In genomic region chr3:105377716-105378115, GRCh38 we compare ENCODE assay signal across 19 cellular contexts. TPM values are rescaled to one million over a fixed set of nuclear protein-coding genes. Genes with fewer than 3 reads are reported as not detected.
A peak's percentile ranks its signal among the peaks of the same experiment; 100 is the strongest.
DNase-seq lines count a peak whose midpoint lies in the region; ATAC-seq, FAIRE-seq and TF ChIP-seq lines count a peak whose summit lies in the region.
"Had no signal": no experiment of that assay in that cellular context is flagged by ENCODE, and none has a peak within 500 bp of the region (broad histone marks: within the 10 kb centered on the region; RNA-seq: fewer than 3 reads in every experiment).

No MANE protein-coding gene starts in this region.

- H3K79me2 ChIP-seq in Karpas-422 (ENCODE audit: low read length) (no peaks in the 10 kb centered on the region), smooth muscle cell (ENCODE audit: low read depth) (peaks cover 100% of the 10 kb centered on the region)

- TF ChIP-seq RAD21 in A549 (conservative IDR thresholded peaks at IDR 0.05 in 1 of 2, IDR thresholded peaks at IDR 0.05 in 1 of 2), result no peak

- H3K27me3 ChIP-seq in Karpas-422 (ENCODE audit: low read length), result no peaks in the 10 kb centered on the region
- no peaks in the 10 kb centered on the region for H3K27me3 ChIP-seq in smooth muscle cell (ENCODE audit: low read depth)
- no peaks in the 10 kb centered on the region for H3K27me3 ChIP-seq in adrenal gland

- H3K9ac ChIP-seq in Karpas-422 (ENCODE audit: low read length) (no peak overlapping the region), smooth muscle cell (ENCODE audit: low read depth) (no peak overlapping the region)

- no peak for TF ChIP-seq POLR2A in A549 (IDR thresholded peaks at IDR 0.05; ENCODE audit: low read length)
- no peak for TF ChIP-seq POLR2A in erythroblast (IDR thresholded peaks at IDR 0.05; ENCODE audit: low read length)
- TF ChIP-seq POLR2A in adrenal gland (IDR thresholded peaks at IDR 0.05), result no peak

- intact Hi-C loops in adrenal gland (cut with DNase I), result loop anchor here in 1 of 2 donors (10.0 kb wide), 1 partner anchor 137 kb away; no protein-coding TSS in a partner anchor

- H3K27ac ChIP-seq in A549, result no peak overlapping the region
- H3K27ac ChIP-seq in Karpas-422 (ENCODE audit: low read length), result no peak overlapping the region
- H3K27ac ChIP-seq in smooth muscle cell (ENCODE audit: low read depth), result no peak overlapping the region
- no peak overlapping the region for H3K27ac ChIP-seq in adrenal gland
- H3K27ac ChIP-seq: 22Rv1, HL-60 had no signal

- H3K9me3 ChIP-seq in A549 (no peaks in the 10 kb centered on the region), Karpas-422 (ENCODE audit: low read length) (no peaks in the 10 kb centered on the region), smooth muscle cell (replicated peaks; ENCODE audit: low read depth) (no peaks in the 10 kb centered on the region), adrenal gland (replicated peaks in 1 of 3) (no peaks in the 10 kb centered on the region)

- ATAC-seq in A549, result no peak
- ATAC-seq: GM23338, K562 had no signal

- no peaks in the 10 kb centered on the region for H4K20me1 ChIP-seq in Karpas-422 (ENCODE audit: insufficient read depth, low read depth, low read length)
- H4K20me1 ChIP-seq in smooth muscle cell (ENCODE audit: low read depth), result no peaks in the 10 kb centered on the region

- CTCF ChIA-PET in A549 (lab: Yijun Ruan, JAX), result interaction anchor here (4.2 kb wide), 1 partner anchor 9 kb away, joined by 27 read pairs; the partner anchor contains the start of gene ALCAM

- H3K4me1 ChIP-seq in A549, result peaks cover 21% of the 10 kb centered on the region; the same call in 2 of the 3 replicates
- H3K4me1 ChIP-seq in Karpas-422 (ENCODE audit: low read length), result no peaks in the 10 kb centered on the region
- H3K4me1 ChIP-seq in smooth muscle cell (ENCODE audit: low read depth), result peaks cover 7% of the 10 kb centered on the region
- H3K4me1 ChIP-seq in adrenal gland (replicated peaks in 1 of 2), result no peaks in the 10 kb centered on the region

- no peak for FAIRE-seq in A549 (lab: Jason Lieb, UNC)
- FAIRE-seq in frontal cortex (lab: Jason Lieb, UNC), result peak; percentile 47
- FAIRE-seq: G401.6, GM12891, K562 had no signal

- H3K4me2 ChIP-seq in A549, result peak overlapping the region; percentile 31; the same call in 2 of the 3 replicates
- H3K4me2 ChIP-seq in Karpas-422 (ENCODE audit: low read depth, low read length, poor library complexity, severe bottlenecking), result no peak overlapping the region
- peak overlapping the region; percentile 70 for H3K4me2 ChIP-seq in smooth muscle cell
- H3K4me2 ChIP-seq: GM23338 had no signal

- H2AFZ ChIP-seq in Karpas-422 (ENCODE audit: low read length) (no peak overlapping the region), smooth muscle cell (ENCODE audit: low read depth) (no peak overlapping the region)
- H2AFZ ChIP-seq: GM23338 had no signal

- WGBS in A549 (ENCODE audit: missing lambda C conversion rate), result 17% methylated on average over 2 of the region's 2 CpGs
- WGBS in smooth muscle cell (ENCODE audit: low lambda C conversion rate), result 75% methylated on average over 2 of the region's 2 CpGs
- 85 to 94% (median 94%) methylated on average over 2 of the region's 2 CpGs for WGBS in adrenal gland, 4 donors

- no peak overlapping the region for H3K4me3 ChIP-seq in A549
- H3K4me3 ChIP-seq in Karpas-422 (ENCODE audit: low read length), result no peak overlapping the region
- H3K4me3 ChIP-seq in smooth muscle cell, result no peak overlapping the region
- H3K4me3 ChIP-seq in adrenal gland, result no peak overlapping the region
- H3K4me3 ChIP-seq: GM23338, K562 had no signal

- POLR2A ChIA-PET in A549 (lab: Yijun Ruan, JAX), result no interaction called here

- no peaks in the 10 kb centered on the region for H3K36me3 ChIP-seq in Karpas-422 (ENCODE audit: insufficient read depth, low read length)
- H3K36me3 ChIP-seq in smooth muscle cell (ENCODE audit: low read depth), result no peaks in the 10 kb centered on the region
- no peaks in the 10 kb centered on the region for H3K36me3 ChIP-seq in adrenal gland (replicated peaks in 1 of 2)

- no peak for TF ChIP-seq EP300 in A549 (IDR thresholded peaks at IDR 0.05)

- no peak for DNase-seq in A549 (ENCODE audit: low read depth in 1 of 2, low spot score in 1 of 2)
- DNase-seq in Karpas-422, result peak; percentile 14
- DNase-seq in frontal cortex (ENCODE audit: low spot score in 2 of 2), result no peak
- no peak for DNase-seq in smooth muscle cell (lab: John Stamatoyannopoulos, UW; ENCODE audit: unreplicated experiment)
- no peak for DNase-seq in erythroblast (lab: John Stamatoyannopoulos, UW)
- DNase-seq in AML-193 (lab: John Stamatoyannopoulos, UW), result no peak
- no peak for DNase-seq in adrenal gland
- DNase-seq: C1 segment of cervical spinal cord; CD4-positive, CD25-positive, alpha-beta regulatory T cell; CD8-positive, alpha-beta memory T cell; COR-L47; DMS 273 treated with DMSO at 0.1 percent for 48 hours; HCEC 1CT had no signal

- no peaks in the 10 kb centered on the region for H3K9me2 ChIP-seq in Karpas-422 (replicated peaks; ENCODE audit: insufficient read depth, low read length)

- peaks cover 7% of the 10 kb centered on the region for H3F3A ChIP-seq in smooth muscle cell (ENCODE audit: low read depth)

- TF ChIP-seq CTCF in A549 (IDR thresholded peaks at IDR 0.05) (no peak), smooth muscle cell (IDR thresholded peaks at IDR 0.05; ENCODE audit: borderline replicate concordance, insufficient read depth, poor library complexity, severe bottlenecking) (no peak), adrenal gland (IDR thresholded peaks at IDR 0.05) (no peak)

TF ChIP-seq in A549, 52 proteins besides CTCF, POLR2A, EP300 and RAD21:
- TF ChIP-seq TP53 (CRISPR knock-in tag; IDR thresholded peaks at IDR 0.05) (no peak), RARB (CRISPR knock-in tag; IDR thresholded peaks at IDR 0.05) (no peak), HEYL (CRISPR knock-in tag; IDR thresholded peaks at IDR 0.05) (no peak), EHF (CRISPR knock-in tag; IDR thresholded peaks at IDR 0.05) (no peak), NR3C1 (IDR thresholded peaks at IDR 0.05) (no peak), MYC (IDR thresholded peaks at IDR 0.05; ENCODE audit: borderline replicate concordance, low read length) (no peak), SREBF2 (IDR thresholded peaks at IDR 0.05) (no peak), FOSB (CRISPR knock-in tag; IDR thresholded peaks at IDR 0.05) (no peak), MAZ (IDR thresholded peaks at IDR 0.05; ENCODE audit: borderline replicate concordance, low read depth, low read length) (no peak), HOXB13 (CRISPR knock-in tag; IDR thresholded peaks at IDR 0.05; ENCODE audit: low read depth) (no peak), HOXB5 (CRISPR knock-in tag; IDR thresholded peaks at IDR 0.05) (no peak), SMC3 (IDR thresholded peaks at IDR 0.05) (no peak), CBX8 (IDR thresholded peaks at IDR 0.05) (no peak), HDAC2 (IDR thresholded peaks at IDR 0.05) (no peak), FOSL2 (IDR thresholded peaks at IDR 0.05) (no peak), FOSL2 (CRISPR knock-in tag; IDR thresholded peaks at IDR 0.05) (no peak), ESRRA (IDR thresholded peaks at IDR 0.05; ENCODE audit: borderline replicate concordance, low read length) (no peak), ZC3H11A (IDR thresholded peaks at IDR 0.05) (no peak)
- TF ChIP-seq, protein P1, sequence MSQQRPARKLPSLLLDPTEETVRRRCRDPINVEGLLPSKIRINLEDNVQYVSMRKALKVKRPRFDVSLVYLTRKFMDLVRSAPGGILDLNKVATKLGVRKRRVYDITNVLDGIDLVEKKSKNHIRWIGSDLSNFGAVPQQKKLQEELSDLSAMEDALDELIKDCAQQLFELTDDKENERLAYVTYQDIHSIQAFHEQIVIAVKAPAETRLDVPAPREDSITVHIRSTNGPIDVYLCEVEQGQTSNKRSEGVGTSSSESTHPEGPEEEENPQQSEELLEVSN (IDR thresholded peaks at IDR 0.05; ENCODE audit: borderline replicate concordance, low read depth), result no peak
- TF ChIP-seq, protein P2, sequence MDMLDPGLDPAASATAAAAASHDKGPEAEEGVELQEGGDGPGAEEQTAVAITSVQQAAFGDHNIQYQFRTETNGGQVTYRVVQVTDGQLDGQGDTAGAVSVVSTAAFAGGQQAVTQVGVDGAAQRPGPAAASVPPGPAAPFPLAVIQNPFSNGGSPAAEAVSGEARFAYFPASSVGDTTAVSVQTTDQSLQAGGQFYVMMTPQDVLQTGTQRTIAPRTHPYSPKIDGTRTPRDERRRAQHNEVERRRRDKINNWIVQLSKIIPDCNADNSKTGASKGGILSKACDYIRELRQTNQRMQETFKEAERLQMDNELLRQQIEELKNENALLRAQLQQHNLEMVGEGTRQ (IDR thresholded peaks at IDR 0.05), result no peak
- TF ChIP-seq, protein P3, sequence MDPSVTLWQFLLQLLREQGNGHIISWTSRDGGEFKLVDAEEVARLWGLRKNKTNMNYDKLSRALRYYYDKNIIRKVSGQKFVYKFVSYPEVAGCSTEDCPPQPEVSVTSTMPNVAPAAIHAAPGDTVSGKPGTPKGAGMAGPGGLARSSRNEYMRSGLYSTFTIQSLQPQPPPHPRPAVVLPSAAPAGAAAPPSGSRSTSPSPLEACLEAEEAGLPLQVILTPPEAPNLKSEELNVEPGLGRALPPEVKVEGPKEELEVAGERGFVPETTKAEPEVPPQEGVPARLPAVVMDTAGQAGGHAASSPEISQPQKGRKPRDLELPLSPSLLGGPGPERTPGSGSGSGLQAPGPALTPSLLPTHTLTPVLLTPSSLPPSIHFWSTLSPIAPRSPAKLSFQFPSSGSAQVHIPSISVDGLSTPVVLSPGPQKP (IDR thresholded peaks at IDR 0.05; ENCODE audit: low read depth, low read length), result no peak

RNA-seq across cellular contexts. Expression of gene ALCAM, which starts 11.0 kb away (rescaled TPM):
- polyA plus RNA-seq in A549 (2011; rRNA removed) (145 and 170 TPM in 2 replicates), A549 (2017; fragmentation: RNase III; extraction: RNeasy Plus Mini Kit Qiagen cat#74134 plus additional on column Dnase treatment) (53.1 to 57.1 TPM (median 54.2 TPM) in 3 replicates), smooth muscle cell (92.7 and 110 TPM in 2 replicates), adrenal gland (10 to 100 TPM in 2 of 3 donors, 1 to 10 TPM in 1; 9.1 to 40.9 (median 17.5) TPM)
- polyA plus RNA-seq in A549 (2012; cell fraction: cytosol; rRNA removed), result 15.0 and 15.4 TPM in 2 replicates
- polyA plus RNA-seq in A549 (2012; cell fraction: nucleus; rRNA removed), result 17.2 and 18.6 TPM in 2 replicates
- 67.2 and 68.7 TPM in 2 replicates for polyA minus RNA-seq in A549 (2011; rRNA and poly(A)+ RNA removed)
- 5.8 and 16.4 TPM in 2 replicates for total RNA-seq in Karpas-422 (2014; rRNA removed; shearing (Covaris generic); ENCODE audit: low replicate concordance)
- total RNA-seq in frontal cortex (150 TPM), smooth muscle cell (314 and 372 TPM in 2 replicates), adrenal gland (10 to 100 TPM; 11.3 to 40.3 (median 23.9) TPM)
